11 cellular contexts compared by ENCODE assay signal in the genomic region with DNA sequence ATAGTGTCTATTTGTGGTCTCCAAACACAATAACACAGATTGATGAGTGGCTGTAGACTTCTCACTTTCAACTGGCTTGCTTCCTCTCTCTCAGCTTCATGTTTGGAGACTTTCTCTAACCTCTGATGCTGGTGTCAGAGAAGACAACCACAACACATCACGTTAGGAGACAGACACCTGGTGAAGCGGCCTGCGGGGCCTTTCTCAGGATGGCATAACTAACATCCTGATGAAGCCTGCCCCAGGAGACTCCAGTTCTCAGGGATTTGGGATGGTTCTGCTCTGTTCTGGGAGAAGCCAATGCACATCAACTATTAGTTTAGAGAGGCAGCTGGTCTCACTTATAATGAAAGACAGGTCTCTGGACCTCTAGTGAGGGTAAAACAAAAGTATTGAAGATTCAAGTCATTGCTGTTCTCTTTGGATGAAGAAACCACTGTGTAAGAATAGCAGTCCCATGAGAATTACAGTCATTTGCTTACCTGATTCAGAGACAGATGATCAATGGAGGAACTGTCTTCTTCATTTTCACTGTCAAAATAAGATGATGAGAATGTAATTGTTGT. TPM values are rescaled to one million over a fixed set of nuclear protein-coding genes. Genes with fewer than 3 reads are reported as not detected.
DNase-seq lines count a peak whose midpoint lies in the region; ATAC-seq and TF ChIP-seq lines count a peak whose summit lies in the region.
"Had no signal": no experiment of that assay in that cellular context is flagged by ENCODE, and none has a peak within 500 bp of the region (broad histone marks: within the 10 kb centered on the region; RNA-seq: fewer than 3 reads in every experiment).

No MANE protein-coding gene starts in this region.

- H3K36me3 Mint-ChIP-seq in neural progenitor cell, result no peaks in the 10 kb centered on the region
- peaks cover under 1% of the 10 kb centered on the region for H3K36me3 Mint-ChIP-seq in effector memory CD8-positive, alpha-beta T cell (ENCODE audit: insufficient read depth)

- no peak overlapping the region for H3K4me2 ChIP-seq in neural progenitor cell

- no peaks in the 10 kb centered on the region for H4K20me1 ChIP-seq in neural progenitor cell (ENCODE audit: low read depth)

- no peak overlapping the region for H3K27ac Mint-ChIP-seq in neural progenitor cell
- no peak overlapping the region for H3K27ac Mint-ChIP-seq in effector memory CD8-positive, alpha-beta T cell

- H3K4me3 ChIP-seq in neural progenitor cell, result no peak overlapping the region
- H3K4me3 ChIP-seq: SJSA1 had no signal

- no peaks in the 10 kb centered on the region for H3K27me3 ChIP-seq in neural progenitor cell
- H3K27me3 ChIP-seq: SJSA1 had no signal

- no peaks in the 10 kb centered on the region for H3K27me3 Mint-ChIP-seq in neural progenitor cell (ENCODE audit: insufficient read depth, low read depth)
- peaks cover 11 to 40% of the 10 kb centered on the region in 2 donors for H3K27me3 Mint-ChIP-seq in effector memory CD8-positive, alpha-beta T cell

- H3K27ac ChIP-seq in epithelial cell of prostate, result peak overlapping the region; percentile 98
- H3K27ac ChIP-seq in neural progenitor cell, result no peak overlapping the region
- H3K27ac ChIP-seq: SJSA1 had no signal

- no peaks in the 10 kb centered on the region for H3K9me3 ChIP-seq in neural progenitor cell (ENCODE audit: low read depth)

- H3K9me3 Mint-ChIP-seq in neural progenitor cell, result no peaks in the 10 kb centered on the region
- H3K9me3 Mint-ChIP-seq in effector memory CD8-positive, alpha-beta T cell, result no peaks in the 10 kb centered on the region

- no peaks in the 10 kb centered on the region for H3K79me2 ChIP-seq in neural progenitor cell (ENCODE audit: low read depth)

- H3K4me1 ChIP-seq in neural progenitor cell, result peaks cover 37% of the 10 kb centered on the region

- H2AFZ ChIP-seq in neural progenitor cell (replicated peaks), result no peak overlapping the region

- DNase-seq in epithelial cell of prostate (ENCODE audit: low read depth, low spot score) (no peak), neural progenitor cell (ENCODE audit: low spot score) (no peak), DMS53 treated with DMSO at 0.1 percent for 48 hours (lab: John Stamatoyannopoulos, UW; ENCODE audit: unreplicated experiment) (no peak), NCI-H1436 (lab: John Stamatoyannopoulos, UW) (no peak)
- DNase-seq in effector memory CD8-positive, alpha-beta T cell, result no peak
- DNase-seq: NCI-H187 had no signal

- ATAC-seq in GM18861 (IDR thresholded peaks at IDR 0.05; ENCODE audit: unreplicated experiment), result peak; percentile 72
- peak; percentile 87 for ATAC-seq in GM21515 (IDR thresholded peaks at IDR 0.05; ENCODE audit: unreplicated experiment)
- ATAC-seq in HG03108 (IDR thresholded peaks at IDR 0.05; ENCODE audit: unreplicated experiment), result peak; percentile 90
- ATAC-seq in effector memory CD8-positive, alpha-beta T cell (replicated peaks), result no peak

- no peaks in the 10 kb centered on the region for H3K36me3 ChIP-seq in neural progenitor cell
- H3K36me3 ChIP-seq: SJSA1 had no signal

- no peak for TF ChIP-seq CTCF in neural progenitor cell (IDR thresholded peaks at IDR 0.05)

- no peak overlapping the region for H3K4me3 Mint-ChIP-seq in neural progenitor cell
- H3K4me3 Mint-ChIP-seq in effector memory CD8-positive, alpha-beta T cell, result no peak overlapping the region

- peaks cover 13% of the 10 kb centered on the region for H3K4me1 Mint-ChIP-seq in neural progenitor cell
- H3K4me1 Mint-ChIP-seq in effector memory CD8-positive, alpha-beta T cell (ENCODE audit: low read depth in 2 of 2), result peaks cover 7 to 8% of the 10 kb centered on the region in 2 donors

- H3F3A ChIP-seq in neural progenitor cell (ENCODE audit: low read depth), result peaks cover 11% of the 10 kb centered on the region

- no peak overlapping the region for H3K9ac ChIP-seq in neural progenitor cell

RNA-seq across cellular contexts. Expression of a gene that starts 2.0 kb away (rescaled TPM):
- 1.3 and 3.2 TPM in 2 replicates for total RNA-seq in neural progenitor cell (ENCODE audit: low replicate concordance)

RNA-seq across cellular contexts. Expression of a gene that starts 17.9 kb away (rescaled TPM):
- total RNA-seq in neural progenitor cell (ENCODE audit: low replicate concordance), result 28.2 and 53.7 TPM in 2 replicates

RNA-seq across cellular contexts. Expression of a gene that starts 54.3 kb away (rescaled TPM):
- not detected in 2 replicates for total RNA-seq in neural progenitor cell (ENCODE audit: low replicate concordance)
- total RNA-seq: fibroblast of lung had no signal
